Comparison of ENCODE assay signal across 1 cellular context in the genomic region with DNA sequence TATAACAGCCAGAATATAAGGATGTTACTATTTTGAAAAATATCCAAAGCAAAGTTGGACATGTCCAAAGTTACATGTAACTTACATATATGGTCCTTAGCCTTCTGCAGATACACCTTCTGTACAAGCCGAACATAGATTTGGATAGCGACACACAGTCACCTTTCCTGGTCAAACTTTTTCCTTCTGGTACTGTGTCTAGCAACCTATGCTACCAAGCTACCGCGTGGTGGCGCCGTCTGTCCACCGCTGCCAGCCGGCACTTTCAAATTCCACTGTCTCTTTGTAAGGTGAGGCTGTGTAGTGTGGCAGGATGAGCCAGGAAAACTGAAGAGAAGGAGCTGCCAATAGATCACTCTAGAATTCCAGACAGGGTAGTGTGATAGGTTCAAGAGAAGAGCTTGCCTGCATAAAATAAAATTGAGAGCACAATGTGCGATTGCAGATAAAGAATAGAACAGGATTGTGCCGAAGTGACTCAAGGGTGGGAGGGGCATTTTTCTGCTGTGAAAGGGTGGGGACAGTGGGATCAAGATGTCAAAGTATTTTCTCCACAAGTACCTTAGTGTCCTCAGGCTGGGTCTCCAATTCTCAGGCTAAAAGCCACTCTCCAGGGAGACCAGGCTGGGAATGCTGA.
A peak's percentile ranks its signal among the peaks of the same experiment; 100 is the strongest.
TF ChIP-seq lines count a peak whose summit lies in the region.

No MANE protein-coding gene starts in this region.

TF ChIP-seq in HepG2, 621 proteins besides CTCF, POLR2A, EP300 and RAD21 (continued from another document and continues in another):
- TF ChIP-seq, protein P1, sequence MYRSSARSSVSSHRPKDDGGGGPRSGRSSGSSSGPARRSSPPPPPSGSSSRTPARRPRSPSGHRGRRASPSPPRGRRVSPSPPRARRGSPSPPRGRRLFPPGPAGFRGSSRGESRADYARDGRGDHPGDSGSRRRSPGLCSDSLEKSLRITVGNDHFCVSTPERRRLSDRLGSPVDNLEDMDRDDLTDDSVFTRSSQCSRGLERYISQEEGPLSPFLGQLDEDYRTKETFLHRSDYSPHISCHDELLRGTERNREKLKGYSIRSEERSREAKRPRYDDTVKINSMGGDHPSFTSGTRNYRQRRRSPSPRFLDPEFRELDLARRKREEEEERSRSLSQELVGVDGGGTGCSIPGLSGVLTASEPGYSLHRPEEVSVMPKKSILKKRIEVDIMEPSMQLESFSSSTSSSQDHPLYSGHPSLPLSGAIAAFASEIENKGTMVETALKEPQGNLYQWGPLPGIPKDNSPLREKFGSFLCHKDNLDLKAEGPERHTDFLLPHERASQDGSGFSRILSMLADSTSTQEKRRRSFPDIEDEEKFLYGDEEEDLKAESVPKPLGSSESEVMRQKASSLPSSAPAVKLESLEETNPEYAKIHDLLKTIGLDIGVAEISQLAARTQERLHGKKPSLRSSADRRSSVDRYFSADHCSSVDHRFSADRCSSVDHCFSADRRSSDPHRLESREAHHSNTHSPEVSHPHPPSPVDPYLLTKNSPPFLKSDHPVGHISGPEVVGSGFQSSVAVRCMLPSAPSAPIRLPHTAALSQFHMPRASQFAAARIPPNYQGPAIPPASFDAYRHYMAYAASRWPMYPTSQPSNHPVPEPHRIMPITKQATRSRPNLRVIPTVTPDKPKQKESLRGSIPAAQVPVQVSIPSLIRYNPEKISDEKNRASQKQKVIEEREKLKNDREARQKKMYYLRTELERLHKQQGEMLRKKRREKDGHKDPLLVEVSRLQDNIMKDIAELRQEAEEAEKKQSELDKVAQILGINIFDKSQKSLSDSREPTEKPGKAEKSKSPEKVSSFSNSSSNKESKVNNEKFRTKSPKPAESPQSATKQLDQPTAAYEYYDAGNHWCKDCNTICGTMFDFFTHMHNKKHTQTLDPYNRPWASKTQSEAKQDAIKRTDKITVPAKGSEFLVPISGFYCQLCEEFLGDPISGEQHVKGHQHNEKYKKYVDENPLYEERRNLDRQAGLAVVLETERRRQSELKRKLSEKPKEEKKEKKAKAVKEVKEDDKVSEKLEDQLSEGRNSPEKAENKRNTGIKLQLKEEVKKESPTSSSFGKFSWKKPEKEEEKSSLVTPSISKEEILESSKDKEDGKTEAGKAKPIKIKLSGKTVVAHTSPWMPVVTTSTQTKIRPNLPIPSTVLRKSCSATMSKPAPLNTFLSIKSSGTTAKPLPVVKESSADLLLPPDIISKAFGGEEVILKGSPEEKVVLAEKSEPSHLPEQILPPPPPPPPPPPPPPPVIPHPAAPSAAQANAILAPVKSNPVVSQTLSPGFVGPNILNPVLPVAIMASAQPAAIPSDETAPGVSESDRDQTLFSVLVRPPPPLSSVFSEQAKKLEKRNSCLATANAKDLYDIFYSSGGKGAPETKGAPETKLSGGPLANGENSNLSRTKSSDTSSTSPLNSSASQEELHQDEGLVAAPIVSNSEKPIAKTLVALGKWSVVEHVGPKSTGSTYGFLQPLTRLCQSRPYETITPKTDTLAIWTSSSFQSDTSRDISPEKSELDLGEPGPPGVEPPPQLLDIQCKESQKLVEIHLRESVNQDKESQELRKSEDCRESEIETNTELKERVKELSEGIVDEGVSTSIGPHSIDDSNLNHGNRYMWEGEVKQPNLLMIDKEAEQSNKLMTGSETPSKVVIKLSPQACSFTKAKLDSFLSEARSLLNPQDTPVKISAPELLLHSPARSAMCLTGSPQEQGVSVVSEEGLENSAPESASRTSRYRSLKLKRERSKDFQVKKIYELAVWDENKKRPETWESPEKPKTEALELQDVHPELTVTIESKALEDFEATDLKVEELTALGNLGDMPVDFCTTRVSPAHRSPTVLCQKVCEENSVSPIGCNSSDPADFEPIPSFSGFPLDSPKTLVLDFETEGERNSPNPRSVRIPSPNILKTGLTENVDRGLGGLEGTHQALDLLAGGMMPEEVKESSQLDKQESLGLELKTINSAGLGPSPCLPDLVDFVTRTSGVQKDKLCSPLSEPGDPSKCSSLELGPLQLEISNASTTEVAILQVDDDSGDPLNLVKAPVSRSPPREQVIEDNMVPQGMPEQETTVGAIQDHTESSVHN (CRISPR knock-in tag; IDR thresholded peaks at IDR 0.05), result no peak
- TF ChIP-seq HMGA1 (CRISPR knock-in tag; conservative IDR thresholded peaks at IDR 0.05) (no peak), GPN1 (CRISPR knock-in tag; IDR thresholded peaks at IDR 0.05; ENCODE audit: borderline replicate concordance) (no peak), ZNF552 (CRISPR knock-in tag; IDR thresholded peaks at IDR 0.05; ENCODE audit: borderline replicate concordance) (no peak), ZNF775 (CRISPR knock-in tag; IDR thresholded peaks at IDR 0.05; ENCODE audit: borderline replicate concordance) (no peak), SAP130 (CRISPR knock-in tag; IDR thresholded peaks at IDR 0.05; ENCODE audit: low read depth) (peak; percentile 49; the same call in 1 of the 2 replicates), ZNF724P (CRISPR knock-in tag; IDR thresholded peaks at IDR 0.05; ENCODE audit: borderline replicate concordance) (no peak), ZNF788 (CRISPR knock-in tag; IDR thresholded peaks at IDR 0.05; ENCODE audit: borderline replicate concordance) (no peak), FLYWCH1 (CRISPR knock-in tag; IDR thresholded peaks at IDR 0.05) (no peak), EED (CRISPR knock-in tag; IDR thresholded peaks at IDR 0.05) (no peak), MTF1 (CRISPR knock-in tag; IDR thresholded peaks at IDR 0.05) (no peak), ZNF878 (CRISPR knock-in tag; IDR thresholded peaks at IDR 0.05) (no peak), SOX13 (IDR thresholded peaks at IDR 0.05) (no peak), SOX13 (CRISPR knock-in tag; conservative IDR thresholded peaks at IDR 0.05 in 1 of 2, IDR thresholded peaks at IDR 0.05 in 1 of 2) (no peak; a peak in 1 of 4 replicates), GZF1 (CRISPR knock-in tag; IDR thresholded peaks at IDR 0.05) (no peak), MTF2 (CRISPR knock-in tag; IDR thresholded peaks at IDR 0.05; ENCODE audit: borderline replicate concordance) (no peak), ZNF337 (CRISPR knock-in tag; IDR thresholded peaks at IDR 0.05; ENCODE audit: borderline replicate concordance, low read depth) (no peak), ZNF432 (CRISPR knock-in tag; IDR thresholded peaks at IDR 0.05; ENCODE audit: borderline replicate concordance) (no peak), GATAD2A (CRISPR knock-in tag; IDR thresholded peaks at IDR 0.05) (peak; percentile 60; the same call in 1 of the 2 replicates), TBP (CRISPR knock-in tag; IDR thresholded peaks at IDR 0.05) (no peak), ZFP82 (CRISPR knock-in tag; IDR thresholded peaks at IDR 0.05; ENCODE audit: borderline replicate concordance) (no peak), NR3C1 (CRISPR knock-in tag; IDR thresholded peaks at IDR 0.05) (no peak), KLF15 (CRISPR knock-in tag; IDR thresholded peaks at IDR 0.05; ENCODE audit: borderline replicate concordance) (no peak), ZNF562 (CRISPR knock-in tag; IDR thresholded peaks at IDR 0.05; ENCODE audit: borderline replicate concordance) (no peak), DNMT1 (CRISPR knock-in tag; IDR thresholded peaks at IDR 0.05) (no peak), ZNF749 (CRISPR knock-in tag; IDR thresholded peaks at IDR 0.05; ENCODE audit: borderline replicate concordance) (no peak), ZNF10 (CRISPR knock-in tag; IDR thresholded peaks at IDR 0.05; ENCODE audit: borderline replicate concordance, low read depth) (no peak), ZSCAN12 (CRISPR knock-in tag; IDR thresholded peaks at IDR 0.05) (no peak), ZNF430 (CRISPR knock-in tag; IDR thresholded peaks at IDR 0.05) (no peak), ZNF850 (CRISPR knock-in tag; conservative IDR thresholded peaks at IDR 0.05) (no peak), ZNF678 (CRISPR knock-in tag; IDR thresholded peaks at IDR 0.05) (no peak), ZNF292 (CRISPR knock-in tag; IDR thresholded peaks at IDR 0.05; ENCODE audit: borderline replicate concordance, low read depth) (no peak), FOSL2 (CRISPR knock-in tag; IDR thresholded peaks at IDR 0.05) (peak; percentile 70), RXRB (CRISPR knock-in tag; IDR thresholded peaks at IDR 0.05; ENCODE audit: borderline replicate concordance) (peak; percentile 62; the same call in 1 of the 2 replicates), STAT5B (CRISPR knock-in tag; IDR thresholded peaks at IDR 0.05) (no peak), RBAK (CRISPR knock-in tag; IDR thresholded peaks at IDR 0.05) (no peak), ZNF577 (CRISPR knock-in tag; IDR thresholded peaks at IDR 0.05; ENCODE audit: borderline replicate concordance, low read depth) (no peak), CREM (IDR thresholded peaks at IDR 0.05) (no peak), CREM (CRISPR knock-in tag; IDR thresholded peaks at IDR 0.05) (no peak)
- TF ChIP-seq, protein P2, sequence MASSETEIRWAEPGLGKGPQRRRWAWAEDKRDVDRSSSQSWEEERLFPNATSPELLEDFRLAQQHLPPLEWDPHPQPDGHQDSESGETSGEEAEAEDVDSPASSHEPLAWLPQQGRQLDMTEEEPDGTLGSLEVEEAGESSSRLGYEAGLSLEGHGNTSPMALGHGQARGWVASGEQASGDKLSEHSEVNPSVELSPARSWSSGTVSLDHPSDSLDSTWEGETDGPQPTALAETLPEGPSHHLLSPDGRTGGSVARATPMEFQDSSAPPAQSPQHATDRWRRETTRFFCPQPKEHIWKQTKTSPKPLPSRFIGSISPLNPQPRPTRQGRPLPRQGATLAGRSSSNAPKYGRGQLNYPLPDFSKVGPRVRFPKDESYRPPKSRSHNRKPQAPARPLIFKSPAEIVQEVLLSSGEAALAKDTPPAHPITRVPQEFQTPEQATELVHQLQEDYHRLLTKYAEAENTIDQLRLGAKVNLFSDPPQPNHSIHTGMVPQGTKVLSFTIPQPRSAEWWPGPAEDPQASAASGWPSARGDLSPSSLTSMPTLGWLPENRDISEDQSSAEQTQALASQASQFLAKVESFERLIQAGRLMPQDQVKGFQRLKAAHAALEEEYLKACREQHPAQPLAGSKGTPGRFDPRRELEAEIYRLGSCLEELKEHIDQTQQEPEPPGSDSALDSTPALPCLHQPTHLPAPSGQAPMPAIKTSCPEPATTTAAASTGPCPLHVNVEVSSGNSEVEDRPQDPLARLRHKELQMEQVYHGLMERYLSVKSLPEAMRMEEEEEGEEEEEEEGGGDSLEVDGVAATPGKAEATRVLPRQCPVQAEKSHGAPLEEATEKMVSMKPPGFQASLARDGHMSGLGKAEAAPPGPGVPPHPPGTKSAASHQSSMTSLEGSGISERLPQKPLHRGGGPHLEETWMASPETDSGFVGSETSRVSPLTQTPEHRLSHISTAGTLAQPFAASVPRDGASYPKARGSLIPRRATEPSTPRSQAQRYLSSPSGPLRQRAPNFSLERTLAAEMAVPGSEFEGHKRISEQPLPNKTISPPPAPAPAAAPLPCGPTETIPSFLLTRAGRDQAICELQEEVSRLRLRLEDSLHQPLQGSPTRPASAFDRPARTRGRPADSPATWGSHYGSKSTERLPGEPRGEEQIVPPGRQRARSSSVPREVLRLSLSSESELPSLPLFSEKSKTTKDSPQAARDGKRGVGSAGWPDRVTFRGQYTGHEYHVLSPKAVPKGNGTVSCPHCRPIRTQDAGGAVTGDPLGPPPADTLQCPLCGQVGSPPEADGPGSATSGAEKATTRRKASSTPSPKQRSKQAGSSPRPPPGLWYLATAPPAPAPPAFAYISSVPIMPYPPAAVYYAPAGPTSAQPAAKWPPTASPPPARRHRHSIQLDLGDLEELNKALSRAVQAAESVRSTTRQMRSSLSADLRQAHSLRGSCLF (CRISPR knock-in tag; IDR thresholded peaks at IDR 0.05; ENCODE audit: borderline replicate concordance), result 0 out of 2 replicates have a peak, but pooled peaks have one; percentile 37
- TF ChIP-seq, protein P3, sequence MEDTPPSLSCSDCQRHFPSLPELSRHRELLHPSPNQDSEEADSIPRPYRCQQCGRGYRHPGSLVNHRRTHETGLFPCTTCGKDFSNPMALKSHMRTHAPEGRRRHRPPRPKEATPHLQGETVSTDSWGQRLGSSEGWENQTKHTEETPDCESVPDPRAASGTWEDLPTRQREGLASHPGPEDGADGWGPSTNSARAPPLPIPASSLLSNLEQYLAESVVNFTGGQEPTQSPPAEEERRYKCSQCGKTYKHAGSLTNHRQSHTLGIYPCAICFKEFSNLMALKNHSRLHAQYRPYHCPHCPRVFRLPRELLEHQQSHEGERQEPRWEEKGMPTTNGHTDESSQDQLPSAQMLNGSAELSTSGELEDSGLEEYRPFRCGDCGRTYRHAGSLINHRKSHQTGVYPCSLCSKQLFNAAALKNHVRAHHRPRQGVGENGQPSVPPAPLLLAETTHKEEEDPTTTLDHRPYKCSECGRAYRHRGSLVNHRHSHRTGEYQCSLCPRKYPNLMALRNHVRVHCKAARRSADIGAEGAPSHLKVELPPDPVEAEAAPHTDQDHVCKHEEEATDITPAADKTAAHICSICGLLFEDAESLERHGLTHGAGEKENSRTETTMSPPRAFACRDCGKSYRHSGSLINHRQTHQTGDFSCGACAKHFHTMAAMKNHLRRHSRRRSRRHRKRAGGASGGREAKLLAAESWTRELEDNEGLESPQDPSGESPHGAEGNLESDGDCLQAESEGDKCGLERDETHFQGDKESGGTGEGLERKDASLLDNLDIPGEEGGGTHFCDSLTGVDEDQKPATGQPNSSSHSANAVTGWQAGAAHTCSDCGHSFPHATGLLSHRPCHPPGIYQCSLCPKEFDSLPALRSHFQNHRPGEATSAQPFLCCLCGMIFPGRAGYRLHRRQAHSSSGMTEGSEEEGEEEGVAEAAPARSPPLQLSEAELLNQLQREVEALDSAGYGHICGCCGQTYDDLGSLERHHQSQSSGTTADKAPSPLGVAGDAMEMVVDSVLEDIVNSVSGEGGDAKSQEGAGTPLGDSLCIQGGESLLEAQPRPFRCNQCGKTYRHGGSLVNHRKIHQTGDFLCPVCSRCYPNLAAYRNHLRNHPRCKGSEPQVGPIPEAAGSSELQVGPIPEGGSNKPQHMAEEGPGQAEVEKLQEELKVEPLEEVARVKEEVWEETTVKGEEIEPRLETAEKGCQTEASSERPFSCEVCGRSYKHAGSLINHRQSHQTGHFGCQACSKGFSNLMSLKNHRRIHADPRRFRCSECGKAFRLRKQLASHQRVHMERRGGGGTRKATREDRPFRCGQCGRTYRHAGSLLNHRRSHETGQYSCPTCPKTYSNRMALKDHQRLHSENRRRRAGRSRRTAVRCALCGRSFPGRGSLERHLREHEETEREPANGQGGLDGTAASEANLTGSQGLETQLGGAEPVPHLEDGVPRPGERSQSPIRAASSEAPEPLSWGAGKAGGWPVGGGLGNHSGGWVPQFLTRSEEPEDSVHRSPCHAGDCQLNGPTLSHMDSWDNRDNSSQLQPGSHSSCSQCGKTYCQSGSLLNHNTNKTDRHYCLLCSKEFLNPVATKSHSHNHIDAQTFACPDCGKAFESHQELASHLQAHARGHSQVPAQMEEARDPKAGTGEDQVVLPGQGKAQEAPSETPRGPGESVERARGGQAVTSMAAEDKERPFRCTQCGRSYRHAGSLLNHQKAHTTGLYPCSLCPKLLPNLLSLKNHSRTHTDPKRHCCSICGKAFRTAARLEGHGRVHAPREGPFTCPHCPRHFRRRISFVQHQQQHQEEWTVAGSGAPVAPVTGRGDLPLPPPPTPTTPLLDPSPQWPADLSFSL (CRISPR knock-in tag; IDR thresholded peaks at IDR 0.05), result no peak
- TF ChIP-seq, protein P4, sequence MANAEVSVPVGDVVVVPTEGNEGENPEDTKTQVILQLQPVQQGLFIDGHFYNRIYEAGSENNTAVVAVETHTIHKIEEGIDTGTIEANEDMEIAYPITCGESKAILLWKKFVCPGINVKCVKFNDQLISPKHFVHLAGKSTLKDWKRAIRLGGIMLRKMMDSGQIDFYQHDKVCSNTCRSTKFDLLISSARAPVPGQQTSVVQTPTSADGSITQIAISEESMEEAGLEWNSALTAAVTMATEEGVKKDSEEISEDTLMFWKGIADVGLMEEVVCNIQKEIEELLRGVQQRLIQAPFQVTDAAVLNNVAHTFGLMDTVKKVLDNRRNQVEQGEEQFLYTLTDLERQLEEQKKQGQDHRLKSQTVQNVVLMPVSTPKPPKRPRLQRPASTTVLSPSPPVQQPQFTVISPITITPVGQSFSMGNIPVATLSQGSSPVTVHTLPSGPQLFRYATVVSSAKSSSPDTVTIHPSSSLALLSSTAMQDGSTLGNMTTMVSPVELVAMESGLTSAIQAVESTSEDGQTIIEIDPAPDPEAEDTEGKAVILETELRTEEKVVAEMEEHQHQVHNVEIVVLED (CRISPR knock-in tag; IDR thresholded peaks at IDR 0.05; ENCODE audit: borderline replicate concordance), result no peak
